In genomic region chr3:32460817-32461496, GRCh38 we compare ENCODE assay signal across 8 cellular contexts. TPM values are rescaled to one million over a fixed set of nuclear protein-coding genes. Genes with fewer than 3 reads are reported as not detected.
DNase-seq lines count a peak whose midpoint lies in the region; ATAC-seq, FAIRE-seq and TF ChIP-seq lines count a peak whose summit lies in the region.
"Not testable (repeated sequence)": the region's sequence is repeated elsewhere in the genome, so short reads cannot be mapped to it uniquely, and the experiment has no call there.

No MANE protein-coding gene starts in this region.

- not testable (repeated sequence) for DNase-seq in CD4-positive, alpha-beta T cell; SK-N-SH; K562 (ENCODE audit: extremely low read depth in 1 of 4, low spot score in 3 of 4); hepatocyte (ENCODE audit: low spot score)
- peak; percentile 20 for DNase-seq in activated CD8-positive, alpha-beta T cell treated with anti-CD3 and anti-CD28 coated beads, Interleukin-2, amount 10 ng/mL, durations not matched to agents 7 days and 5 days
- peak in 1 of 9 donors; percentile 30 for DNase-seq in naive thymus-derived CD4-positive, alpha-beta T cell

- TF ChIP-seq RAD21 in SK-N-SH (IDR thresholded peaks at IDR 0.05; ENCODE audit: low read length); K562 (CRISPR knock-in tag; conservative IDR thresholded peaks at IDR 0.05 in 1 of 2, IDR thresholded peaks at IDR 0.05 in 1 of 2): not testable (repeated sequence)

- not testable (repeated sequence) for H3F3A ChIP-seq in SK-N-SH (replicated peaks; ENCODE audit: insufficient read depth)

- not testable (repeated sequence) for H3K27me3 Mint-ChIP-seq in CD4-positive, alpha-beta T cell; IgD-negative memory B cell; activated CD8-positive, alpha-beta T cell treated with anti-CD3 and anti-CD28 coated beads, Interleukin-2, amount 10 ng/mL, durations not matched to agents 7 days and 5 days (ENCODE audit: low read depth); naive thymus-derived CD4-positive, alpha-beta T cell; stimulated activated naive CD8-positive, alpha-beta T cell treated with anti-CD3 and anti-CD28 coated beads, Interleukin-15, Interleukin-2, amounts not matched to agents 100 ng/mL and 50 ng/mL, for 24 hours

- not testable (repeated sequence) for BruUV-seq in K562 (replicated peaks; lab: Mats Ljungman, UMichigan)

- not testable (repeated sequence) for H2AFZ ChIP-seq in SK-N-SH (ENCODE audit: low read depth); K562 (ENCODE audit: low read depth, low read length); hepatocyte

- peak overlapping the region; percentile 76 for H3K4me3 Mint-ChIP-seq in CD4-positive, alpha-beta T cell
- peak overlapping the region; percentile 67 to 89 (median 84) for H3K4me3 Mint-ChIP-seq in IgD-negative memory B cell
- peak overlapping the region; percentile 80 for H3K4me3 Mint-ChIP-seq in activated CD8-positive, alpha-beta T cell treated with anti-CD3 and anti-CD28 coated beads, Interleukin-2, amount 10 ng/mL, durations not matched to agents 7 days and 5 days
- H3K4me3 Mint-ChIP-seq in naive thymus-derived CD4-positive, alpha-beta T cell, result peak overlapping the region in 4 of 10 donors; percentile 46 to 92 (median 88)
- H3K4me3 Mint-ChIP-seq in stimulated activated naive CD8-positive, alpha-beta T cell treated with anti-CD3 and anti-CD28 coated beads, Interleukin-15, Interleukin-2, amounts not matched to agents 100 ng/mL and 50 ng/mL, for 24 hours, result peak overlapping the region; percentile 71

- H3K36me3 Mint-ChIP-seq in CD4-positive, alpha-beta T cell (ENCODE audit: low read depth); IgD-negative memory B cell: not testable (repeated sequence)
- peaks cover 21% of the 10 kb centered on the region for H3K36me3 Mint-ChIP-seq in activated CD8-positive, alpha-beta T cell treated with anti-CD3 and anti-CD28 coated beads, Interleukin-2, amount 10 ng/mL, durations not matched to agents 7 days and 5 days (ENCODE audit: low read depth)
- H3K36me3 Mint-ChIP-seq in naive thymus-derived CD4-positive, alpha-beta T cell, result peaks cover 3 to 14% (median 7%) of the 10 kb centered on the region in 5 donors
- H3K36me3 Mint-ChIP-seq in stimulated activated naive CD8-positive, alpha-beta T cell treated with anti-CD3 and anti-CD28 coated beads, Interleukin-15, Interleukin-2, amounts not matched to agents 100 ng/mL and 50 ng/mL, for 24 hours (ENCODE audit: low read depth), result peaks cover 10% of the 10 kb centered on the region

- H3K4me1 ChIP-seq in SK-N-SH (ENCODE audit: control insufficient read depth in 1 of 2, insufficient read depth in 2 of 2, low read depth in 1 of 2, low read length in 1 of 2), result not testable (repeated sequence)
- H3K4me1 ChIP-seq in K562 (replicated peaks in 1 of 2; ENCODE audit: control insufficient read depth in 2 of 2, insufficient read depth in 2 of 2, low read length in 2 of 2) (peaks cover 0 to 14% of the 10 kb centered on the region in 2 experiments; a peak in 3 of 5 replicates), hepatocyte (ENCODE audit: insufficient read depth) (peaks cover 14% of the 10 kb centered on the region)
- H3K4me1 ChIP-seq in naive thymus-derived CD4-positive, alpha-beta T cell (ENCODE audit: control insufficient read depth in 2 of 2, insufficient read depth in 2 of 2, low read length in 2 of 2), result peaks cover 65 to 69% of the 10 kb centered on the region in 2 donors

- TF ChIP-seq EP300 in SK-N-SH (IDR thresholded peaks at IDR 0.05; ENCODE audit: borderline replicate concordance in 1 of 2, low read depth in 1 of 2, low read length in 1 of 2); K562 (IDR thresholded peaks at IDR 0.05; ENCODE audit: low read length): not testable (repeated sequence)

- not testable (repeated sequence) for H3K4me2 ChIP-seq in SK-N-SH; K562 (ENCODE audit: insufficient read depth, low read length); hepatocyte

- H3K79me2 ChIP-seq in SK-N-SH (ENCODE audit: insufficient read depth); K562 (ENCODE audit: control insufficient read depth, insufficient read depth, low read length); hepatocyte: not testable (repeated sequence)

- CTCF ChIA-PET in CD4-positive, alpha-beta T cell (lab: Charles Lee), result interaction anchor here (1.3 to 2.4 kb wide), 2 partner anchors 28 to 37 kb away, joined by 4 to 6 read pairs; no protein-coding TSS in a partner anchor
- CTCF ChIA-PET in SK-N-SH (lab: Yijun Ruan, JAX), result interaction anchor here (1.4 kb wide), 1 partner anchor 86 kb away, joined by 4 read pairs; no protein-coding TSS in a partner anchor
- CTCF ChIA-PET in activated CD8-positive, alpha-beta T cell treated with anti-CD3 and anti-CD28 coated beads, Interleukin-2, amount 10 ng/mL, durations not matched to agents 7 days and 5 days (lab: Charles Lee), result interaction anchor here (0.7 to 3.5 kb wide), 12 partner anchors 9 to 163 kb away, joined by 3 to 16 read pairs (median 4); partner anchors contain the start of gene CMTM7
- CTCF ChIA-PET in K562 (lab: Yijun Ruan, JAX; ENCODE audit: low intra/inter-chr PET ratio), result not testable (repeated sequence)
- CTCF ChIA-PET in naive thymus-derived CD4-positive, alpha-beta T cell (lab: Charles Lee), result interaction anchor here (0.6 to 3.2 kb wide), 11 partner anchors 8 to 284 kb away, joined by 3 to 14 read pairs (median 4); no protein-coding TSS in a partner anchor

- not testable (repeated sequence) for H3K9me1 ChIP-seq in K562 (ENCODE audit: control insufficient read depth, insufficient read depth, low read length)

- not testable (repeated sequence) for H3K4me3 ChIP-seq in SK-N-SH (ENCODE audit: low read depth in 2 of 2, low read length in 1 of 2); K562; hepatocyte
- H3K4me3 ChIP-seq in naive thymus-derived CD4-positive, alpha-beta T cell (ENCODE audit: low read length), result peak overlapping the region; percentile 34

- not testable (repeated sequence) for H3K36me3 ChIP-seq in SK-N-SH (replicated peaks in 1 of 2; ENCODE audit: control insufficient read depth in 1 of 2, insufficient read depth in 2 of 2, low read length in 1 of 2); K562 (ENCODE audit: control insufficient read depth, insufficient read depth, low read length); hepatocyte (replicated peaks; ENCODE audit: insufficient read depth, low read depth); naive thymus-derived CD4-positive, alpha-beta T cell (ENCODE audit: control insufficient read depth in 2 of 3, insufficient read depth in 3 of 3, low read length in 3 of 3)

- not testable (repeated sequence) for TF ChIP-seq POLR2A in K562 (conservative IDR thresholded peaks at IDR 0.05)

- not testable (repeated sequence) for H3K27me3 ChIP-seq in CD4-positive, alpha-beta T cell (ENCODE audit: control insufficient read depth, insufficient read depth, low read length); SK-N-SH (ENCODE audit: insufficient read depth); hepatocyte; naive thymus-derived CD4-positive, alpha-beta T cell (ENCODE audit: control insufficient read depth in 2 of 2, insufficient read depth in 2 of 2, low read length in 2 of 2)
- peaks cover 10 to 30% of the 10 kb centered on the region in 2 experiments; a peak in 4 of 5 replicates for H3K27me3 ChIP-seq in K562 (ENCODE audit: control insufficient read depth in 2 of 2, insufficient read depth in 2 of 2, low read length in 2 of 2)

- peaks cover 32% of the 10 kb centered on the region for H3K4me1 Mint-ChIP-seq in CD4-positive, alpha-beta T cell (ENCODE audit: low read depth)
- peaks cover 25 to 35% (median 33%) of the 10 kb centered on the region in 3 donors for H3K4me1 Mint-ChIP-seq in IgD-negative memory B cell
- H3K4me1 Mint-ChIP-seq in activated CD8-positive, alpha-beta T cell treated with anti-CD3 and anti-CD28 coated beads, Interleukin-2, amount 10 ng/mL, durations not matched to agents 7 days and 5 days (ENCODE audit: low read depth), result peaks cover 30% of the 10 kb centered on the region
- H3K4me1 Mint-ChIP-seq in naive thymus-derived CD4-positive, alpha-beta T cell, result peaks cover 26 to 45% (median 33%) of the 10 kb centered on the region in 7 donors
- H3K4me1 Mint-ChIP-seq in stimulated activated naive CD8-positive, alpha-beta T cell treated with anti-CD3 and anti-CD28 coated beads, Interleukin-15, Interleukin-2, amounts not matched to agents 100 ng/mL and 50 ng/mL, for 24 hours (ENCODE audit: low read depth), result peaks cover 28% of the 10 kb centered on the region

- not testable (repeated sequence) for H4K20me1 ChIP-seq in SK-N-SH (ENCODE audit: insufficient read depth); K562 (replicated peaks; ENCODE audit: control insufficient read depth, insufficient read depth, low read length); hepatocyte (ENCODE audit: insufficient read depth, poor library complexity, severe bottlenecking)

- 88% methylated on average over 10 of the region's 10 CpGs for WGBS in SK-N-SH (ENCODE audit: low lambda C conversion rate)
- WGBS in K562 (ENCODE audit: insufficient coverage, low coverage, missing lambda C conversion rate), result 15% methylated on average over 10 of the region's 10 CpGs
- 59% methylated on average over 10 of the region's 10 CpGs for WGBS in hepatocyte (ENCODE audit: low lambda C conversion rate, missing lambda C conversion rate)

- FAIRE-seq in K562 (lab: Jason Lieb, UNC), result not testable (repeated sequence)

- peak overlapping the region; percentile 90 for H3K27ac ChIP-seq in CD4-positive, alpha-beta T cell (ENCODE audit: low read depth, low read length)
- H3K27ac ChIP-seq in SK-N-SH (ENCODE audit: low read depth in 2 of 2, low read length in 1 of 2); K562 (ENCODE audit: extremely low read depth, low read depth, low read length): not testable (repeated sequence)
- H3K27ac ChIP-seq in hepatocyte, result peak overlapping the region; percentile 1
- peak overlapping the region; percentile 97 for H3K27ac ChIP-seq in naive thymus-derived CD4-positive, alpha-beta T cell (ENCODE audit: low read depth, low read length)

- not testable (repeated sequence) for ATAC-seq in CD4-positive, alpha-beta T cell (ENCODE audit: poor library complexity); activated CD8-positive, alpha-beta T cell treated with anti-CD3 and anti-CD28 coated beads, Interleukin-2, amount 10 ng/mL, durations not matched to agents 7 days and 5 days; K562; naive thymus-derived CD4-positive, alpha-beta T cell

- H3K9me3 Mint-ChIP-seq in CD4-positive, alpha-beta T cell; IgD-negative memory B cell; activated CD8-positive, alpha-beta T cell treated with anti-CD3 and anti-CD28 coated beads, Interleukin-2, amount 10 ng/mL, durations not matched to agents 7 days and 5 days (ENCODE audit: insufficient read depth); naive thymus-derived CD4-positive, alpha-beta T cell; stimulated activated naive CD8-positive, alpha-beta T cell treated with anti-CD3 and anti-CD28 coated beads, Interleukin-15, Interleukin-2, amounts not matched to agents 100 ng/mL and 50 ng/mL, for 24 hours: not testable (repeated sequence)

- H3K9me2 ChIP-seq in SK-N-SH; hepatocyte (replicated peaks; ENCODE audit: insufficient read depth): not testable (repeated sequence)

- H3K9ac ChIP-seq in SK-N-SH; K562 (ENCODE audit: insufficient read depth in 1 of 2, low read depth in 2 of 2, low read length in 2 of 2): not testable (repeated sequence)

- H3K9me3 ChIP-seq in CD4-positive, alpha-beta T cell (ENCODE audit: control insufficient read depth, low read length); SK-N-SH; K562 (replicated peaks; ENCODE audit: control insufficient read depth, insufficient read depth, low read depth, low read length); hepatocyte (ENCODE audit: low read depth); naive thymus-derived CD4-positive, alpha-beta T cell (ENCODE audit: control insufficient read depth in 2 of 3, low read length in 3 of 3): not testable (repeated sequence)

- not testable (repeated sequence) for TF ChIP-seq CTCF in CD4-positive, alpha-beta T cell (IDR thresholded peaks at IDR 0.05); SK-N-SH (IDR thresholded peaks at IDR 0.05); K562 (IDR thresholded peaks at IDR 0.05 in 2 of 3, conservative IDR thresholded peaks at IDR 0.05 in 1 of 3; ENCODE audit: insufficient read depth in 2 of 3, low read depth in 1 of 3, low read length in 3 of 3); hepatocyte (IDR thresholded peaks at IDR 0.05; ENCODE audit: poor library complexity)

- not testable (repeated sequence) for H3K27ac Mint-ChIP-seq in CD4-positive, alpha-beta T cell; IgD-negative memory B cell; activated CD8-positive, alpha-beta T cell treated with anti-CD3 and anti-CD28 coated beads, Interleukin-2, amount 10 ng/mL, durations not matched to agents 7 days and 5 days; naive thymus-derived CD4-positive, alpha-beta T cell; stimulated activated naive CD8-positive, alpha-beta T cell treated with anti-CD3 and anti-CD28 coated beads, Interleukin-15, Interleukin-2, amounts not matched to agents 100 ng/mL and 50 ng/mL, for 24 hours

- POLR2A ChIA-PET in CD4-positive, alpha-beta T cell (lab: Charles Lee), result interaction anchor here (1.1 to 4.1 kb wide), 10 partner anchors 12 to 160 kb away, joined by 3 to 29 read pairs (median 15); partner anchors contain the start of gene CMTM7
- POLR2A ChIA-PET in SK-N-SH (lab: Yijun Ruan, JAX), result not testable (repeated sequence)
- POLR2A ChIA-PET in activated CD8-positive, alpha-beta T cell treated with anti-CD3 and anti-CD28 coated beads, Interleukin-2, amount 10 ng/mL, durations not matched to agents 7 days and 5 days (lab: Charles Lee), result interaction anchor here (1.0 to 3.2 kb wide), 13 partner anchors 8 to 158 kb away, joined by 3 to 36 read pairs (median 5); partner anchors contain the start of gene CMTM7
- POLR2A ChIA-PET in K562 (lab: Yijun Ruan, JAX), result interaction anchor here (1.2 kb wide), 1 partner anchor 9 kb away, joined by 4 read pairs; no protein-coding TSS in a partner anchor
- POLR2A ChIA-PET in naive thymus-derived CD4-positive, alpha-beta T cell (lab: Charles Lee), result interaction anchor here (0.6 to 10.9 kb wide), 20 partner anchors 10 to 284 kb away, joined by 3 to 304 read pairs (median 5); partner anchors contain the start of gene CMTM7

- in situ Hi-C loops in K562 (cut with MboI), result not testable (repeated sequence)

- intact Hi-C loops in CD4-positive, alpha-beta T cell (cut with DNase I, micrococcal nuclease), result loop anchor here (1.0 to 5.0 kb wide), 2 partner anchors 41 to 47 kb away; partner anchors contain the start of gene CMTM6 (in 1 of the 2)
- intact Hi-C loops in K562 (cut with micrococcal nuclease), result loop anchor here (10.0 kb wide), 1 partner anchor 286 kb away; no protein-coding TSS in a partner anchor
- intact Hi-C loops in naive thymus-derived CD4-positive, alpha-beta T cell (cut with micrococcal nuclease), result loop anchor here (1.0 to 2.0 kb wide), 11 partner anchors 7 to 929 kb away; partner anchors contain the start of genes CMTM6 (in 2 of the 2), STT3B (in 2 of the 2) and CMTM8 (in 1 of the 2)

RNA-seq across cellular contexts. Expression of gene CMTM6, which starts 41.7 kb away (rescaled TPM):
- 10 to 100 TPM; 36.5 to 37.8 TPM for total RNA-seq in CD4-positive, alpha-beta T cell
- 125 TPM for polyA plus RNA-seq in IgD-negative memory B cell
- polyA plus RNA-seq in SK-N-SH (2012; rRNA removed), result 29.8 and 37.8 TPM in 2 replicates
- 54.7 and 70.8 TPM in 2 replicates for polyA plus RNA-seq in SK-N-SH (2012; cell fraction: cytosol; rRNA removed)
- 5.2 and 13.8 TPM in 2 replicates for polyA plus RNA-seq in SK-N-SH (2012; cell fraction: nucleus; rRNA removed)
- 10 to 100 TPM; 49.1 to 51.5 TPM for total RNA-seq in activated CD8-positive, alpha-beta T cell treated with anti-CD3 and anti-CD28 coated beads, Interleukin-2, amount 10 ng/mL, durations not matched to agents 7 days and 5 days
- total RNA-seq in K562 (2011; cell fraction: chromatin; rRNA removed; ENCODE audit: low replicate concordance), result 12.5 and 35.1 TPM in 2 replicates
- total RNA-seq in K562 (2011; cell fraction: nucleolus; rRNA removed), result 11.8 and 13.0 TPM in 2 replicates
- 29.2 and 59.8 TPM in 2 replicates for total RNA-seq in K562 (2011; cell fraction: nucleoplasm; rRNA removed)
- 13.1 and 14.9 TPM in 2 replicates for total RNA-seq in K562 (2014; rRNA removed)
- 30.2 and 36.6 TPM in 2 replicates for total RNA-seq in K562 (2014; rRNA removed; fragmentation: Illumina TruSeq; extraction: Trizol)
- 35.5 and 39.7 TPM in 2 replicates for total RNA-seq in K562 (2015; rRNA removed; fragmentation: Illumina TruSeq; extraction: Trizol)
- 19.5 TPM in 2 replicates for total RNA-seq in K562 (2021)
- polyA plus RNA-seq in K562 (2011; rRNA removed), result 19.0 and 27.8 TPM in 2 replicates
- polyA plus RNA-seq in K562 (2011; cell fraction: cytosol; rRNA removed), result 5.3 and 11.6 TPM in 2 replicates
- polyA plus RNA-seq in K562 (2011; cell fraction: nucleus; rRNA removed), result 5.5 and 9.9 TPM in 2 replicates
- polyA plus RNA-seq in K562 (2012), result 18.1 and 19.3 TPM in 2 replicates
- 18.9 and 21.3 TPM in 2 replicates for polyA plus RNA-seq in K562 (2014; fragmentation: Illumina TruSeq; extraction: Trizol)
- 1 to 10 TPM; 8.9 to 9.2 TPM for polyA plus RNA-seq in K562 (2014; fragmentation: Nextera tagmentation; extraction: Ambion mirVana)
- polyA plus RNA-seq in K562 (2014; rRNA removed), result 19.5 and 21.8 TPM in 2 replicates
- 20.5 and 22.6 TPM in 2 replicates for polyA minus RNA-seq in K562 (2011; rRNA and poly(A)+ RNA removed)
- polyA minus RNA-seq in K562 (2011; cell fraction: cytosol; rRNA and poly(A)+ RNA removed), result 5.8 and 9.8 TPM in 2 replicates
- polyA minus RNA-seq in K562 (2011; cell fraction: nucleus; rRNA and poly(A)+ RNA removed), result 4.2 and 7.9 TPM in 2 replicates
- 125 and 133 TPM in 2 replicates for total RNA-seq in hepatocyte
- 82.7 TPM in 2 replicates for polyA plus RNA-seq in hepatocyte
- total RNA-seq in naive thymus-derived CD4-positive, alpha-beta T cell, result 10 to 100 TPM; 24.1 to 61.1 (median 38.1) TPM
- polyA plus RNA-seq in naive thymus-derived CD4-positive, alpha-beta T cell, result 10 to 100 TPM; 30.9 to 48.5 TPM
